ENCODE assay signal across 14 cellular contexts in the genomic region with DNA sequence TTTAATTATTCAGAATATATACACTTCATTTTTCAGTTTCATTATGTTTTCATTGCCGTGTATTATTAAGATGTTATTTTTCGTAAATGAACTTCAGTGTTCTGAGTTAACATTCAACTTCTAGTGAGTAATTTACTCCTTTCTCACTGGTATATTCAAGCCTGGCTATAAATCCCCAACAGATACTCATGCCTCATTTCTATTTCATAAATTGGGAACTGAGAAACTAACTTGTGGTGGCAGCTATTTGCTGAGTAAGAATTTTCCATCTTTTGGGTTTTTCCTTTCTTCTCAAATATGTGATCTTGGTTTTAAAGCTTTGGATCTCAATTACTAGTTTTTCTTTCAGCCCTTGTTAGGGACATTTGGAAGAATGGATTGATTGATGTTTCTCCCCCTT.
DNase-seq lines count a peak whose midpoint lies in the region; ATAC-seq and TF ChIP-seq lines count a peak whose summit lies in the region.
"Had no signal": no experiment of that assay in that cellular context is flagged by ENCODE, and none has a peak within 500 bp of the region (broad histone marks: within the 10 kb centered on the region; RNA-seq: fewer than 3 reads in every experiment).

No MANE protein-coding gene starts in this region.

- no peak overlapping the region for H3K4me3 ChIP-seq in heart left ventricle
- H3K4me3 ChIP-seq: SJCRH30, skin epidermis, stomach had no signal

- 45 to 47% (median 46%) methylated on average over 2 of the region's 2 CpGs for WGBS in heart left ventricle, 4 donors

- intact Hi-C loops in heart left ventricle (cut with DNase I), result no loop called here

- no peak overlapping the region for H3K27ac ChIP-seq in heart left ventricle
- H3K27ac ChIP-seq: epithelial cell of prostate, SJCRH30, stomach had no signal

- H3K36me3 ChIP-seq in heart left ventricle, result no peaks in the 10 kb centered on the region

- peak; percentile 77 for ATAC-seq in GM19452 (IDR thresholded peaks at IDR 0.05; ENCODE audit: unreplicated experiment)
- ATAC-seq in HG02798 (IDR thresholded peaks at IDR 0.05; ENCODE audit: poor library complexity, unreplicated experiment), result peak; percentile 65
- ATAC-seq in HG03520 (IDR thresholded peaks at IDR 0.05; ENCODE audit: unreplicated experiment), result peak; percentile 44
- no peak for ATAC-seq in heart left ventricle

- no peaks in the 10 kb centered on the region for H3K4me1 ChIP-seq in heart left ventricle
- H3K4me1 ChIP-seq: SJCRH30, stomach had no signal

- TF ChIP-seq CTCF in GM13976 (IDR thresholded peaks at IDR 0.05; ENCODE audit: borderline replicate concordance, control extremely low read depth, extremely low read depth, insufficient read depth, missing control alignments) (no peak), heart left ventricle (IDR thresholded peaks at IDR 0.05) (no peak)

- TF ChIP-seq POLR2A in heart left ventricle (IDR thresholded peaks at IDR 0.05), result no peak

- DNase-seq in GM13976 (ENCODE audit: low spot score) (peak; percentile 28), heart left ventricle (no peak), middle frontal gyrus (ENCODE audit: extremely low spot score, low spot score) (no peak)
- no peak for DNase-seq in activated effector memory CD4-positive, alpha-beta T cell treated with anti-CD3 and anti-CD28 coated beads, Interleukin-2, amount 50 U/mL, for 16 hours
- no peak for DNase-seq in activated CD4-positive, CD25-positive, alpha-beta regulatory T cell treated with anti-CD3 and anti-CD28 coated beads, Interleukin-2, amount 50 U/mL, for 72 hours
- DNase-seq: activated CD4-positive, alpha-beta memory T cell treated with anti-CD3 and anti-CD28 coated beads for 36 hours; occipital lobe; SJCRH30; stomach had no signal

- H3K9me3 ChIP-seq in heart left ventricle, result no peaks in the 10 kb centered on the region
- H3K9me3 ChIP-seq: stomach had no signal

- in situ Hi-C loops in GM13976 (cut with MboI; ENCODE audit: low sequenced_read_pairs, unreplicated experiment), result no loop called here

- no peaks in the 10 kb centered on the region for H3K27me3 ChIP-seq in heart left ventricle
- H3K27me3 ChIP-seq: SJCRH30, stomach had no signal

Comparison
In these comparisons a context has a peak if more than half of its experiments do, and no peak if none do; other contexts are left out.
1. ATAC-seq: peak in GM19452 (single experiment), HG02798 (single experiment) and HG03520 (single experiment); none in heart left ventricle (0 of 4).